In the genomic region with DNA sequence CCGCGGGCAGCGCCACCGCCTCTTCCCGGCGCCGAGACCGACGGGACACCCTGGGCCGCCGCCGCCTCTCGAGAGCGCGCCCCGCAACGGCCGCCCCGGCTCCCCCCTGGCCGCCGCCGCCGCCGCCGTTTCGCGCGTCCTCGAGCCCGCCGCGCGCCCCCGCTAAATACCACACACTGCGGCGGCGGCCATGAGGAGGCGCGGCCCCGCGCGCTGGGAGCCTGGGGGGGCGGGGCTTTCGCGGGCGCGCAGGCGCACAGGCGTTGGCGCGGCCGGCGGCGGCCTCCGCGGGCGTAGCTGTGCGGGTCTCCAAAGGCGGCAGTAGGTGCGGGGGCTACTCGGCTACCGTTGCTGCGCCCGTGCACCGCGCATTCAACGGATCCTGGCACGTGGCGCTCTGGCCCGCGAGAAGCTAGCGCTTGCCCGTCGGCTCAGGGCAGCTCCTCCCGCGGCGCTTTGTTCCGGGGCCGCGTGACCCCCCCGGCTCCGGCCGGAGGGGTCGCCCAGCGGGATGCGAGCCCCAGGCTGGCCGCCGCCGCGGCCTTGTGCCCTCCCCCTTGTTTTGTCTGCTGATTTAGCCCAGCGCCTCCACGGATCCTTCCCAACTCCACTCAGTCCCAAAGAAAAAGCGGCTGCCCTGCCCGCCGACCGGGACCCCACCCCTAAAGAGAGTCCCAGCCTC, we compare ENCODE assay signal across 1 cellular context.
A peak's percentile ranks its signal among the peaks of the same experiment; 100 is the strongest.
TF ChIP-seq lines count a peak whose summit lies in the region.

A gene with protein sequence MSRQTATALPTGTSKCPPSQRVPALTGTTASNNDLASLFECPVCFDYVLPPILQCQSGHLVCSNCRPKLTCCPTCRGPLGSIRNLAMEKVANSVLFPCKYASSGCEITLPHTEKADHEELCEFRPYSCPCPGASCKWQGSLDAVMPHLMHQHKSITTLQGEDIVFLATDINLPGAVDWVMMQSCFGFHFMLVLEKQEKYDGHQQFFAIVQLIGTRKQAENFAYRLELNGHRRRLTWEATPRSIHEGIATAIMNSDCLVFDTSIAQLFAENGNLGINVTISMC (minus strand): TSS at position 142 of the 682 bp plus-strand sequence. CDS start 22,985 bp downstream, outside the sequence.

TF ChIP-seq in K562, 482 proteins besides CTCF, POLR2A, EP300 and RAD21 (continued from another document and continues in another):
- TF ChIP-seq ZNF318 (IDR thresholded peaks at IDR 0.05; ENCODE audit: borderline replicate concordance in 1 of 2, low read depth in 1 of 2) = no peak
- no peak for TF ChIP-seq NELFE (IDR thresholded peaks at IDR 0.05; ENCODE audit: insufficient read depth, insufficient read length)
- TF ChIP-seq RFX7 (CRISPR knock-in tag; IDR thresholded peaks at IDR 0.05) = no peak
- TF ChIP-seq YBX1 (IDR thresholded peaks at IDR 0.05) = no peak
- TF ChIP-seq NR2C2 (CRISPR knock-in tag; IDR thresholded peaks at IDR 0.05) = no peak
- TF ChIP-seq NR2C2 (tag; IDR thresholded peaks at IDR 0.05) = peak; percentile 69
- TF ChIP-seq RFX1 (IDR thresholded peaks at IDR 0.05) = no peak
- TF ChIP-seq, protein P1, sequence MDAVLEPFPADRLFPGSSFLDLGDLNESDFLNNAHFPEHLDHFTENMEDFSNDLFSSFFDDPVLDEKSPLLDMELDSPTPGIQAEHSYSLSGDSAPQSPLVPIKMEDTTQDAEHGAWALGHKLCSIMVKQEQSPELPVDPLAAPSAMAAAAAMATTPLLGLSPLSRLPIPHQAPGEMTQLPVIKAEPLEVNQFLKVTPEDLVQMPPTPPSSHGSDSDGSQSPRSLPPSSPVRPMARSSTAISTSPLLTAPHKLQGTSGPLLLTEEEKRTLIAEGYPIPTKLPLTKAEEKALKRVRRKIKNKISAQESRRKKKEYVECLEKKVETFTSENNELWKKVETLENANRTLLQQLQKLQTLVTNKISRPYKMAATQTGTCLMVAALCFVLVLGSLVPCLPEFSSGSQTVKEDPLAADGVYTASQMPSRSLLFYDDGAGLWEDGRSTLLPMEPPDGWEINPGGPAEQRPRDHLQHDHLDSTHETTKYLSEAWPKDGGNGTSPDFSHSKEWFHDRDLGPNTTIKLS (IDR thresholded peaks at IDR 0.05; ENCODE audit: borderline replicate concordance, low read depth) = 0 out of 2 replicates have a peak, but pooled peaks have one; percentile 34
- no peak; the same call in 1 of the 2 replicates for TF ChIP-seq HCFC1 (IDR thresholded peaks at IDR 0.05; ENCODE audit: low read depth, low read length)
- TF ChIP-seq SIN3A (IDR thresholded peaks at IDR 0.05; ENCODE audit: borderline replicate concordance in 2 of 2, control insufficient read depth in 1 of 2, low read depth in 2 of 2, low read length in 2 of 2) = peak in 1 of 2 experiments; percentile 42; a peak in 1 of 4 replicates
- TF ChIP-seq GTF3C2 (IDR thresholded peaks at IDR 0.05; ENCODE audit: borderline replicate concordance, extremely low read depth, insufficient read length) = no peak
- peak; percentile 70; the same call in 1 of the 2 replicates for TF ChIP-seq RB1 (IDR thresholded peaks at IDR 0.05; ENCODE audit: low read depth)
- peak; percentile 31 for TF ChIP-seq FIP1L1 (IDR thresholded peaks at IDR 0.05; ENCODE audit: low read depth, low read length, poor library complexity, severe bottlenecking)
- TF ChIP-seq ZNF609 (CRISPR knock-in tag; IDR thresholded peaks at IDR 0.05; ENCODE audit: borderline replicate concordance) = no peak
- no peak for TF ChIP-seq SMAD1 (IDR thresholded peaks at IDR 0.05; ENCODE audit: low read depth, low read length, partially characterized antibody)
- peak; percentile 48 for TF ChIP-seq PHF20 (IDR thresholded peaks at IDR 0.05; ENCODE audit: partially characterized antibody)
- TF ChIP-seq, protein P2, sequence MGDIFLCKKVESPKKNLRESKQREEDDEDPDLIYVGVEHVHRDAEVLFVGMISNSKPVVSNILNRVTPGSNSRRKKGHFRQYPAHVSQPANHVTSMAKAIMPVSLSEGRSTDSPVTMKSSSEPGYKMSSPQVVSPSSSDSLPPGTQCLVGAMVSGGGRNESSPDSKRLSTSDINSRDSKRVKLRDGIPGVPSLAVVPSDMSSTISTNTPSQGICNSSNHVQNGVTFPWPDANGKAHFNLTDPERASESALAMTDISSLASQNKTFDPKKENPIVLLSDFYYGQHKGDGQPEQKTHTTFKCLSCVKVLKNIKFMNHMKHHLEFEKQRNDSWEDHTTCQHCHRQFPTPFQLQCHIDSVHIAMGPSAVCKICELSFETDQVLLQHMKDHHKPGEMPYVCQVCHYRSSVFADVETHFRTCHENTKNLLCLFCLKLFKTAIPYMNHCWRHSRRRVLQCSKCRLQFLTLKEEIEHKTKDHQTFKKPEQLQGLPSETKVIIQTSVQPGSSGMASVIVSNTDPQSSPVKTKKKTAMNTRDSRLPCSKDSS (IDR thresholded peaks at IDR 0.05; ENCODE audit: low read depth, partially characterized antibody) = no peak
- TF ChIP-seq FOXK1 (CRISPR knock-in tag; IDR thresholded peaks at IDR 0.05; ENCODE audit: borderline replicate concordance) = no peak
- TF ChIP-seq ZEB2 (IDR thresholded peaks at IDR 0.05) = no peak
- TF ChIP-seq KAT7 (CRISPR knock-in tag; IDR thresholded peaks at IDR 0.05; ENCODE audit: borderline replicate concordance) = no peak
- no peak for TF ChIP-seq PTBP1 (IDR thresholded peaks at IDR 0.05; ENCODE audit: low read depth, low read length)
- TF ChIP-seq VEZF1 (CRISPR knock-in tag; IDR thresholded peaks at IDR 0.05) = peak; percentile 93
- TF ChIP-seq HLTF (IDR thresholded peaks at IDR 0.05) = no peak
- TF ChIP-seq IFI16 (CRISPR knock-in tag; IDR thresholded peaks at IDR 0.05) = no peak
- TF ChIP-seq SLC30A9 (CRISPR knock-in tag; IDR thresholded peaks at IDR 0.05) = no peak
- no peak for TF ChIP-seq BDP1 (IDR thresholded peaks at IDR 0.05; ENCODE audit: insufficient read depth, insufficient read length)
- no peak for TF ChIP-seq FOXJ3 (CRISPR knock-in tag; IDR thresholded peaks at IDR 0.05)
- TF ChIP-seq KAT8 (IDR thresholded peaks at IDR 0.05; ENCODE audit: low read depth) = no peak
- no peak for TF ChIP-seq ZNF436 (CRISPR knock-in tag; IDR thresholded peaks at IDR 0.05)
